11 cellular contexts compared by ENCODE assay signal in genomic region chr6:90179190-90180169, GRCh38.
A peak's percentile ranks its signal among the peaks of the same experiment; 100 is the strongest.
DNase-seq lines count a peak whose midpoint lies in the region; ATAC-seq and TF ChIP-seq lines count a peak whose summit lies in the region.
"Had no signal": no experiment of that assay in that cellular context is flagged by ENCODE, and none has a peak within 500 bp of the region (broad histone marks: within the 10 kb centered on the region; RNA-seq: fewer than 3 reads in every experiment).

No MANE protein-coding gene starts in this region.

- TF ChIP-seq CTCF in 22Rv1 (IDR thresholded peaks at IDR 0.05) (peak; percentile 47), RWPE2 (IDR thresholded peaks at IDR 0.05; ENCODE audit: poor library complexity, severe bottlenecking) (peak; percentile 46)

- H3K4me1 ChIP-seq in RWPE2 (ENCODE audit: insufficient read depth, poor library complexity, severe bottlenecking) (peaks cover 15% of the 10 kb centered on the region), HAP-1 (no peaks in the 10 kb centered on the region)

- ATAC-seq in RWPE2 (ENCODE audit: low read depth) = no peak
- no peak for ATAC-seq in HG02678 (IDR thresholded peaks at IDR 0.05; ENCODE audit: unreplicated experiment)
- ATAC-seq: activated T-helper 17 cell treated with anti-CD3 and anti-CD28 coated beads, Interleukin-2, amount 50 U/mL, for 72 hours had no signal

- H3K27ac ChIP-seq in 22Rv1 = no peak overlapping the region
- no peak overlapping the region for H3K27ac ChIP-seq in RWPE2 (ENCODE audit: poor library complexity, severe bottlenecking)

- DNase-seq in EH (ENCODE audit: low read depth) (peak; percentile 15), RWPE2 (ENCODE audit: low spot score) (no peak), fibroblast of peridontal ligament (ENCODE audit: extremely low read depth) (peak; percentile 39), NCI-H187 treated with DMSO at 0.1 percent for 48 hours (lab: John Stamatoyannopoulos, UW) (no peak), germinal center (ENCODE audit: low spot score) (no peak), HAP-1 (ENCODE audit: low spot score in 2 of 2) (no peak)
- DNase-seq: NK-92 treated with Interleukin-12 subunit alpha and Interleukin-12 subunit beta, amount 100 ng/mL, for 24 hours; stimulated activated CD4-positive, alpha-beta T cell treated with anti-CD3 and anti-CD28 coated beads, Interleukin-2, amount 100 ng/mL, for 48 hours had no signal

- in situ Hi-C loops in HAP-1 (cut with MboI; ENCODE audit: low sequenced_read_pairs) = no loop called here

- no peaks in the 10 kb centered on the region for H3K36me3 ChIP-seq in RWPE2 (ENCODE audit: low read depth)
- no peaks in the 10 kb centered on the region for H3K36me3 ChIP-seq in HAP-1 (replicated peaks)

- H3K27me3 ChIP-seq in RWPE2 (ENCODE audit: insufficient read depth, poor library complexity, severe bottlenecking) = no peaks in the 10 kb centered on the region
- peaks cover 9% of the 10 kb centered on the region for H3K27me3 ChIP-seq in HAP-1 (ENCODE audit: low read depth)

- H3K9me3 ChIP-seq in RWPE2 (ENCODE audit: severe bottlenecking) (no peaks in the 10 kb centered on the region), HAP-1 (no peaks in the 10 kb centered on the region)

- H3K4me3 ChIP-seq in RWPE2 (ENCODE audit: severe bottlenecking) = no peak overlapping the region
- H3K4me3 ChIP-seq in HAP-1 = no peak overlapping the region

Comparison
In these comparisons a context has a peak if more than half of its experiments do, and no peak if none do; other contexts are left out.
1. DNase-seq: peak in EH (single experiment) and fibroblast of peridontal ligament (single experiment); none in RWPE2 (single experiment), NCI-H187 treated with DMSO at 0.1 percent for 48 hours (single experiment), germinal center (single experiment) and HAP-1 (0 of 2).